ENCODE assay signal across 1 cellular context in the genomic region with DNA sequence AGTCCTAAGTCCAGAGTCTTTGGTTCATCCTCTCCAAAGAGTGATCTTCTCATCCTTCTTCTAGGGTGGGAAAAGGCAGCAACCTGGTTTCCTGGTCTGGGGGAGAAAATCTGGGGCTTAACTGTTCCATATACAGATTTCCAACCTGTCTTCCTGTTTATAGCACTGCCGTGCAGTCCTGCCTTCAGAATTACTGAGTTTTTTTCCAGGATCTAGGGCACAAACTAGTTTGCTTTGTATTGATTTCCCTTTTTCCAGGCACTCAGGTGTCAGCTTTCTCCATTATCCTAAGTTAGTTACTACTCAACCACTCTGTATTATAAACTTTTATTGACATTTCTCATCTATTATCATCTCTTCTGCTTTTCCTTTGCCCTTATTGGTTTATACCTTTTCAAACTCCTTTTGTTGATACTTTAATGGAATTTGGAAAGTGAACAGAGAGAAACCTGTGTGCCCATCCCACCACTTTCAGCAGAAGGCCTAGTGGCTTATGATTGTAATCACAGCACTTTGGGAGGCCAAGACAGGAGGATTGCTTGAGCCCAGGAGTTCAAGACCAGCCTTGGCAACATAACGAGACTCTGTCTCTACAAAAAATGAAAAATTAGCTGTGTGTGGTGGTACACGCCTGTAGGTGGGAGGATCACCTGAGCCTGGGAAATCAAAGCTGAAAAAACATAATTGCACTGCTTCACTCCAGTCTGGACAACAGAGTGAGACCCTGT.
TF ChIP-seq lines count a peak whose summit lies in the region.

No MANE protein-coding gene starts in this region.

TF ChIP-seq in GM23338, 12 proteins besides CTCF, POLR2A, EP300 and RAD21 (continued from another document):
- TF ChIP-seq, protein P1, sequence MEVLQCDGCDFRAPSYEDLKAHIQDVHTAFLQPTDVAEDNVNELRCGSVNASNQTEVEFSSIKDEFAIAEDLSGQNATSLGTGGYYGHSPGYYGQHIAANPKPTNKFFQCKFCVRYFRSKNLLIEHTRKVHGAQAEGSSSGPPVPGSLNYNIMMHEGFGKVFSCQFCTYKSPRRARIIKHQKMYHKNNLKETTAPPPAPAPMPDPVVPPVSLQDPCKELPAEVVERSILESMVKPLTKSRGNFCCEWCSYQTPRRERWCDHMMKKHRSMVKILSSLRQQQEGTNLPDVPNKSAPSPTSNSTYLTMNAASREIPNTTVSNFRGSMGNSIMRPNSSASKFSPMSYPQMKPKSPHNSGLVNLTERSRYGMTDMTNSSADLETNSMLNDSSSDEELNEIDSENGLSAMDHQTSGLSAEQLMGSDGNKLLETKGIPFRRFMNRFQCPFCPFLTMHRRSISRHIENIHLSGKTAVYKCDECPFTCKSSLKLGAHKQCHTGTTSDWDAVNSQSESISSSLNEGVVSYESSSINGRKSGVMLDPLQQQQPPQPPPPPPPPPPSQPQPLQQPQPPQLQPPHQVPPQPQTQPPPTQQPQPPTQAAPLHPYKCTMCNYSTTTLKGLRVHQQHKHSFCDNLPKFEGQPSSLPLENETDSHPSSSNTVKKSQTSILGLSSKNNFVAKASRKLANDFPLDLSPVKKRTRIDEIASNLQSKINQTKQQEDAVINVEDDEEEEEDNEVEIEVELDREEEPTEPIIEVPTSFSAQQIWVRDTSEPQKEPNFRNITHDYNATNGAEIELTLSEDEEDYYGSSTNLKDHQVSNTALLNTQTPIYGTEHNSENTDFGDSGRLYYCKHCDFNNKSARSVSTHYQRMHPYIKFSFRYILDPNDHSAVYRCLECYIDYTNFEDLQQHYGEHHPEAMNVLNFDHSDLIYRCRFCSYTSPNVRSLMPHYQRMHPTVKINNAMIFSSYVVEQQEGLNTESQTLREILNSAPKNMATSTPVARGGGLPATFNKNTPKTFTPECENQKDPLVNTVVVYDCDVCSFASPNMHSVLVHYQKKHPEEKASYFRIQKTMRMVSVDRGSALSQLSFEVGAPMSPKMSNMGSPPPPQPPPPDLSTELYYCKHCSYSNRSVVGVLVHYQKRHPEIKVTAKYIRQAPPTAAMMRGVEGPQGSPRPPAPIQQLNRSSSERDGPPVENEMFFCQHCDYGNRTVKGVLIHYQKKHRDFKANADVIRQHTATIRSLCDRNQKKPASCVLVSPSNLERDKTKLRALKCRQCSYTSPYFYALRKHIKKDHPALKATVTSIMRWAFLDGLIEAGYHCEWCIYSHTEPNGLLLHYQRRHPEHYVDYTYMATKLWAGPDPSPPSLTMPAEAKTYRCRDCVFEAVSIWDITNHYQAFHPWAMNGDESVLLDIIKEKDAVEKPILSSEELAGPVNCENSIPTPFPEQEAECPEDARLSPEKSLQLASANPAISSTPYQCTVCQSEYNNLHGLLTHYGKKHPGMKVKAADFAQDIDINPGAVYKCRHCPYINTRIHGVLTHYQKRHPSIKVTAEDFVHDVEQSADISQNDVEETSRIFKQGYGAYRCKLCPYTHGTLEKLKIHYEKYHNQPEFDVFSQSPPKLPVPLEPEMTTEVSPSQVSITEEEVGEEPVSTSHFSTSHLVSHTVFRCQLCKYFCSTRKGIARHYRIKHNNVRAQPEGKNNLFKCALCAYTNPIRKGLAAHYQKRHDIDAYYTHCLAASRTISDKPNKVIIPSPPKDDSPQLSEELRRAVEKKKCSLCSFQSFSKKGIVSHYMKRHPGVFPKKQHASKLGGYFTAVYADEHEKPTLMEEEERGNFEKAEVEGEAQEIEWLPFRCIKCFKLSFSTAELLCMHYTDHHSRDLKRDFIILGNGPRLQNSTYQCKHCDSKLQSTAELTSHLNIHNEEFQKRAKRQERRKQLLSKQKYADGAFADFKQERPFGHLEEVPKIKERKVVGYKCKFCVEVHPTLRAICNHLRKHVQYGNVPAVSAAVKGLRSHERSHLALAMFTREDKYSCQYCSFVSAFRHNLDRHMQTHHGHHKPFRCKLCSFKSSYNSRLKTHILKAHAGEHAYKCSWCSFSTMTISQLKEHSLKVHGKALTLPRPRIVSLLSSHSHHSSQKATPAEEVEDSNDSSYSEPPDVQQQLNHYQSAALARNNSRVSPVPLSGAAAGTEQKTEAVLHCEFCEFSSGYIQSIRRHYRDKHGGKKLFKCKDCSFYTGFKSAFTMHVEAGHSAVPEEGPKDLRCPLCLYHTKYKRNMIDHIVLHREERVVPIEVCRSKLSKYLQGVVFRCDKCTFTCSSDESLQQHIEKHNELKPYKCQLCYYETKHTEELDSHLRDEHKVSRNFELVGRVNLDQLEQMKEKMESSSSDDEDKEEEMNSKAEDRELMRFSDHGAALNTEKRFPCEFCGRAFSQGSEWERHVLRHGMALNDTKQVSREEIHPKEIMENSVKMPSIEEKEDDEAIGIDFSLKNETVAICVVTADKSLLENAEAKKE (CRISPR knock-in tag; IDR thresholded peaks at IDR 0.05): no peak
- TF ChIP-seq, protein P2, sequence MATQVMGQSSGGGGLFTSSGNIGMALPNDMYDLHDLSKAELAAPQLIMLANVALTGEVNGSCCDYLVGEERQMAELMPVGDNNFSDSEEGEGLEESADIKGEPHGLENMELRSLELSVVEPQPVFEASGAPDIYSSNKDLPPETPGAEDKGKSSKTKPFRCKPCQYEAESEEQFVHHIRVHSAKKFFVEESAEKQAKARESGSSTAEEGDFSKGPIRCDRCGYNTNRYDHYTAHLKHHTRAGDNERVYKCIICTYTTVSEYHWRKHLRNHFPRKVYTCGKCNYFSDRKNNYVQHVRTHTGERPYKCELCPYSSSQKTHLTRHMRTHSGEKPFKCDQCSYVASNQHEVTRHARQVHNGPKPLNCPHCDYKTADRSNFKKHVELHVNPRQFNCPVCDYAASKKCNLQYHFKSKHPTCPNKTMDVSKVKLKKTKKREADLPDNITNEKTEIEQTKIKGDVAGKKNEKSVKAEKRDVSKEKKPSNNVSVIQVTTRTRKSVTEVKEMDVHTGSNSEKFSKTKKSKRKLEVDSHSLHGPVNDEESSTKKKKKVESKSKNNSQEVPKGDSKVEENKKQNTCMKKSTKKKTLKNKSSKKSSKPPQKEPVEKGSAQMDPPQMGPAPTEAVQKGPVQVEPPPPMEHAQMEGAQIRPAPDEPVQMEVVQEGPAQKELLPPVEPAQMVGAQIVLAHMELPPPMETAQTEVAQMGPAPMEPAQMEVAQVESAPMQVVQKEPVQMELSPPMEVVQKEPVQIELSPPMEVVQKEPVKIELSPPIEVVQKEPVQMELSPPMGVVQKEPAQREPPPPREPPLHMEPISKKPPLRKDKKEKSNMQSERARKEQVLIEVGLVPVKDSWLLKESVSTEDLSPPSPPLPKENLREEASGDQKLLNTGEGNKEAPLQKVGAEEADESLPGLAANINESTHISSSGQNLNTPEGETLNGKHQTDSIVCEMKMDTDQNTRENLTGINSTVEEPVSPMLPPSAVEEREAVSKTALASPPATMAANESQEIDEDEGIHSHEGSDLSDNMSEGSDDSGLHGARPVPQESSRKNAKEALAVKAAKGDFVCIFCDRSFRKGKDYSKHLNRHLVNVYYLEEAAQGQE (IDR thresholded peaks at IDR 0.05; ENCODE audit: unreplicated experiment): no peak
- TF ChIP-seq EZH2phosphoT487 (IDR thresholded peaks at IDR 0.05; ENCODE audit: unreplicated experiment) (no peak), NANOG (IDR thresholded peaks at IDR 0.05; ENCODE audit: borderline replicate concordance) (no peak), CREB1 (CRISPR knock-in tag; IDR thresholded peaks at IDR 0.05; ENCODE audit: low read depth) (no peak), JUNB (IDR thresholded peaks at IDR 0.05; ENCODE audit: unreplicated experiment) (no peak)
TF ChIP-seq in GM23338: peak in this region for 0.
